Comparison of ENCODE assay signal across 1 cellular context in genomic region chr11:116840746-116841296, GRCh38.
TF ChIP-seq lines count a peak whose summit lies in the region.

No MANE protein-coding gene starts in this region.

TF ChIP-seq in HepG2, 621 proteins besides CTCF, POLR2A, EP300 and RAD21 (continued from another document and continues in another):
- TF ChIP-seq ZNF670 (CRISPR knock-in tag; IDR thresholded peaks at IDR 0.05; ENCODE audit: borderline replicate concordance) (peak; percentile 72; the same call in 1 of the 2 replicates), ZFY (CRISPR knock-in tag; IDR thresholded peaks at IDR 0.05) (peak; percentile 56), FOXC1 (CRISPR knock-in tag; IDR thresholded peaks at IDR 0.05; ENCODE audit: borderline replicate concordance) (peak; percentile 69; the same call in 1 of the 2 replicates), ZNF704 (CRISPR knock-in tag; IDR thresholded peaks at IDR 0.05; ENCODE audit: borderline replicate concordance) (no peak), TFDP2 (CRISPR knock-in tag; IDR thresholded peaks at IDR 0.05) (0 out of 2 replicates have a peak, but pooled peaks have one; percentile 19), NR2C2 (CRISPR knock-in tag; IDR thresholded peaks at IDR 0.05; ENCODE audit: borderline replicate concordance) (peak; percentile 25; the same call in 1 of the 2 replicates), ZNF282 (IDR thresholded peaks at IDR 0.05; ENCODE audit: partially characterized antibody) (no peak), ZNF557 (CRISPR knock-in tag; IDR thresholded peaks at IDR 0.05) (no peak), RXRB (CRISPR knock-in tag; IDR thresholded peaks at IDR 0.05; ENCODE audit: borderline replicate concordance) (0 out of 2 replicates have a peak, but pooled peaks have one; percentile 24), KIAA2018 (CRISPR knock-in tag; IDR thresholded peaks at IDR 0.05; ENCODE audit: borderline replicate concordance) (0 out of 2 replicates have a peak, but pooled peaks have one; percentile 26), SRSF1 (optimal IDR thresholded peaks at IDR 0.05; ENCODE audit: low read depth, low read length) (peak; percentile 38), ZNF570 (CRISPR knock-in tag; IDR thresholded peaks at IDR 0.05; ENCODE audit: borderline replicate concordance) (no peak), CEBPB (IDR thresholded peaks at IDR 0.05; ENCODE audit: borderline replicate concordance, low read depth, low read length) (peak; percentile 78), TOPORS (CRISPR knock-in tag; IDR thresholded peaks at IDR 0.05) (peak; percentile 24; the same call in 1 of the 2 replicates), POLR2AphosphoS5 (IDR thresholded peaks at IDR 0.05; ENCODE audit: low read depth, low read length) (no peak), HDAC1 (CRISPR knock-in tag; IDR thresholded peaks at IDR 0.05) (peak; percentile 40; the same call in 1 of the 2 replicates), ZBTB38 (CRISPR knock-in tag; IDR thresholded peaks at IDR 0.05) (0 out of 2 replicates have a peak, but pooled peaks have one; percentile 40), PHF21A (CRISPR knock-in tag; IDR thresholded peaks at IDR 0.05) (peak; percentile 70; the same call in 1 of the 2 replicates), ZBTB34 (CRISPR knock-in tag; IDR thresholded peaks at IDR 0.05) (peak; percentile 49; the same call in 1 of the 2 replicates), FOXA1 (IDR thresholded peaks at IDR 0.05) (no peak), FOXA1 (CRISPR knock-in tag; IDR thresholded peaks at IDR 0.05) (0 out of 2 replicates have a peak, but pooled peaks have one; percentile 7), ZBTB42 (CRISPR knock-in tag; IDR thresholded peaks at IDR 0.05) (0 out of 2 replicates have a peak, but pooled peaks have one; percentile 33), SALL1 (CRISPR knock-in tag; IDR thresholded peaks at IDR 0.05) (peak; percentile 64), KLF16 (CRISPR knock-in tag; IDR thresholded peaks at IDR 0.05) (peak in 1 of 2 experiments; percentile 37; a peak in 1 of 4 replicates), TFE3 (CRISPR knock-in tag; IDR thresholded peaks at IDR 0.05) (0 out of 2 replicates have a peak, but pooled peaks have one; percentile 17), CBFB (CRISPR knock-in tag; IDR thresholded peaks at IDR 0.05) (peak; percentile 89), ZNF747 (CRISPR knock-in tag; IDR thresholded peaks at IDR 0.05; ENCODE audit: borderline replicate concordance) (no peak), HNRNPL (IDR thresholded peaks at IDR 0.05; ENCODE audit: low read depth, low read length) (0 out of 2 replicates have a peak, but pooled peaks have one; percentile 39), PATZ1 (CRISPR knock-in tag; IDR thresholded peaks at IDR 0.05) (peak; percentile 74), ZNF576 (CRISPR knock-in tag; IDR thresholded peaks at IDR 0.05) (0 out of 2 replicates have a peak, but pooled peaks have one; percentile 64), ZNF281 (CRISPR knock-in tag; IDR thresholded peaks at IDR 0.05; ENCODE audit: borderline replicate concordance) (0 out of 2 replicates have a peak, but pooled peaks have one; percentile 27), ZNF264 (CRISPR knock-in tag; IDR thresholded peaks at IDR 0.05) (peak; percentile 75), ZNF317 (CRISPR knock-in tag; IDR thresholded peaks at IDR 0.05) (0 out of 2 replicates have a peak, but pooled peaks have one; percentile 26), THRA (CRISPR knock-in tag; IDR thresholded peaks at IDR 0.05; ENCODE audit: borderline replicate concordance) (peak; percentile 25; the same call in 1 of the 2 replicates), NKX3-1 (CRISPR knock-in tag; IDR thresholded peaks at IDR 0.05) (no peak), RXRA (CRISPR knock-in tag; IDR thresholded peaks at IDR 0.05) (peak; percentile 74), DMAP1 (CRISPR knock-in tag; IDR thresholded peaks at IDR 0.05) (peak; percentile 49; the same call in 1 of the 2 replicates), EHMT2 (IDR thresholded peaks at IDR 0.05; ENCODE audit: borderline replicate concordance, low read depth, low read length) (peak; percentile 29; the same call in 1 of the 2 replicates)
